7 cellular contexts compared by ENCODE assay signal in genomic region chr4:154308207-154308606, GRCh38.
"Had no signal": no experiment of that assay in that cellular context is flagged by ENCODE, and none has a peak within 500 bp of the region (broad histone marks: within the 10 kb centered on the region; RNA-seq: fewer than 3 reads in every experiment).

No MANE protein-coding gene starts in this region.

- H3K9ac ChIP-seq: KMS-11 had no signal

- H3K27ac ChIP-seq: HL-60, KMS-11 had no signal

- H3K4me2 ChIP-seq: KMS-11 had no signal

- FAIRE-seq: HepG2, HTR-8/SVneo had no signal

- DNase-seq: IMR-90, KBM-7, KG1 had no signal

- ATAC-seq: HepG2 had no signal
